8 cellular contexts compared by ENCODE assay signal in the genomic region with DNA sequence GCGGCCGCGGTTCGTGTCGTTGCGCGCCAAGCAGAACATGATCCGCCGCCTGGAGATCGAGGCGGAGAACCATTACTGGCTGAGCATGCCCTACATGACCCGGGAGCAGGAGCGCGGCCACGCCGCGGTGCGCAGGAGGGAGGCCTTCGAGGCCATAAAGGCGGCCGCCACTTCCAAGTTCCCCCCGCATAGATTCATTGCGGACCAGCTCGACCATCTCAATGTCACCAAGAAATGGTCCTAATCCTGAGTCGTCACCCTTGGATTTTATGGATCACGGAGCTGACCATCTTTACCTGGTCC. TPM values are rescaled to one million over a fixed set of nuclear protein-coding genes. Genes with fewer than 3 reads are reported as not detected.
DNase-seq lines count a peak whose midpoint lies in the region; ATAC-seq and TF ChIP-seq lines count a peak whose summit lies in the region.

No MANE protein-coding gene starts in this region.

- no peak overlapping the region for H2BK12ac ChIP-seq in H9 (ENCODE audit: insufficient read length, low read depth, low read length)

- H3K36me3 Mint-ChIP-seq in H9 (ENCODE audit: insufficient read depth in 1 of 3, low read depth in 3 of 3), result peaks cover 24 to 37% (median 30%) of the 10 kb centered on the region in 3 experiments
- peaks cover 29% of the 10 kb centered on the region for H3K36me3 Mint-ChIP-seq in effector memory CD8-positive, alpha-beta T cell (ENCODE audit: insufficient read depth)
- H3K36me3 Mint-ChIP-seq in nephron (ENCODE audit: low read depth), result peaks cover 4% of the 10 kb centered on the region

- no peak overlapping the region for H3K56ac ChIP-seq in H9 (ENCODE audit: insufficient read length, low read depth, low read length)

- H3K4me1 ChIP-seq in H9 (ENCODE audit: insufficient read depth, low read length) (no peaks in the 10 kb centered on the region; the same call in 1 of the 2 replicates), NT2/D1 (ENCODE audit: insufficient read depth, insufficient read length) (no peaks in the 10 kb centered on the region)

- no peak overlapping the region for H3T11ph ChIP-seq in H9 (ENCODE audit: low read length)

- H2BK120ac ChIP-seq in H9 (ENCODE audit: low read depth, low read length, poor library complexity, severe bottlenecking), result no peak overlapping the region

- peaks cover 4% of the 10 kb centered on the region for H3K79me1 ChIP-seq in H9 (ENCODE audit: insufficient read depth, low read depth, low read length, poor library complexity, severe bottlenecking)

- no peak overlapping the region for H2BK20ac ChIP-seq in H9 (ENCODE audit: low read depth, low read length, poor library complexity, severe bottlenecking)

- H4K5ac ChIP-seq in H9 (ENCODE audit: insufficient read length, low read depth, low read length), result no peak overlapping the region

- H3K9me3 Mint-ChIP-seq in H9 (peaks cover 0 to 11% of the 10 kb centered on the region in 2 experiments; a peak in 2 of 5 replicates), nephron (no peaks in the 10 kb centered on the region)
- no peaks in the 10 kb centered on the region for H3K9me3 Mint-ChIP-seq in effector memory CD8-positive, alpha-beta T cell

- peak overlapping the region; percentile 79 for H3K9ac ChIP-seq in H9 (ENCODE audit: extremely low read depth, insufficient read length, low read length)
- peak overlapping the region; percentile 91 for H3K9ac ChIP-seq in NT2/D1 (ENCODE audit: insufficient read length, low read depth)

- H4K8ac ChIP-seq in H9 (replicated peaks; ENCODE audit: insufficient read length, low read depth, low read length), result no peak overlapping the region

- H2AFZ ChIP-seq in H9 (ENCODE audit: low read length), result no peak overlapping the region

- H2BK15ac ChIP-seq in H9 (ENCODE audit: low read depth, low read length), result no peak overlapping the region

- no peak overlapping the region for H2AK5ac ChIP-seq in H9 (ENCODE audit: insufficient read length, low read length)

- no peak overlapping the region for H2BK5ac ChIP-seq in H9 (ENCODE audit: insufficient read length, low read length)

- no peaks in the 10 kb centered on the region for H4K20me1 ChIP-seq in H9 (ENCODE audit: control insufficient read depth, insufficient read depth, insufficient read length)

- H3K27ac Mint-ChIP-seq in H9 (peak overlapping the region; percentile 98 to 99 (median 98)), nephron (peak overlapping the region; percentile 90 to 98 (median 96))
- H3K27ac Mint-ChIP-seq in effector memory CD8-positive, alpha-beta T cell, result peak overlapping the region; percentile 95 to 96

- peak overlapping the region; percentile 53 for H3K18ac ChIP-seq in H9 (ENCODE audit: insufficient read length, low read depth, low read length)

- TF ChIP-seq CTCF in H9 (conservative IDR thresholded peaks at IDR 0.05) (no peak), nephron (IDR thresholded peaks at IDR 0.05; ENCODE audit: unreplicated experiment in 3 of 3) (no peak)

- DNase-seq in H9 (no peak), NT2/D1 (ENCODE audit: low read depth, low spot score) (no peak), COLO829 (ENCODE audit: low spot score) (no peak), RKO (ENCODE audit: low spot score) (no peak), OCI-M1 (lab: John Stamatoyannopoulos, UW) (no peak)
- no peak for DNase-seq in effector memory CD8-positive, alpha-beta T cell

- H3K9me3 ChIP-seq in H9 (ENCODE audit: control insufficient read depth, low read depth, low read length) (no peaks in the 10 kb centered on the region), NT2/D1 (ENCODE audit: insufficient read depth, low read length) (peaks cover 6% of the 10 kb centered on the region; the same call in 1 of the 2 replicates)

- H3K27me3 ChIP-seq in H9 (ENCODE audit: insufficient read depth, low read length) (no peaks in the 10 kb centered on the region), NT2/D1 (ENCODE audit: insufficient read depth, insufficient read length) (no peaks in the 10 kb centered on the region)

- H3K23me2 ChIP-seq in H9 (ENCODE audit: insufficient read length, low read depth, low read length, poor library complexity, severe bottlenecking), result no peaks in the 10 kb centered on the region

- H3K79me2 ChIP-seq in H9 (ENCODE audit: insufficient read depth, low read length), result peaks cover 18% of the 10 kb centered on the region; the same call in 1 of the 2 replicates

- no peak overlapping the region for H3K23ac ChIP-seq in H9 (ENCODE audit: insufficient read length, low read depth, low read length)

- peak overlapping the region; percentile 95 to 96 for H3K4me3 Mint-ChIP-seq in H9
- H3K4me3 Mint-ChIP-seq in effector memory CD8-positive, alpha-beta T cell, result peak overlapping the region; percentile 98 to 100
- H3K4me3 Mint-ChIP-seq in nephron, result peak overlapping the region; percentile 99

- H3K4me3 ChIP-seq in NT2/D1 (ENCODE audit: insufficient read length, low read depth), result peak overlapping the region; percentile 92

- peaks cover 20% of the 10 kb centered on the region for H3K36me3 ChIP-seq in NT2/D1 (ENCODE audit: insufficient read depth, insufficient read length, low read length)

- no peak overlapping the region for H3K4ac ChIP-seq in H9 (ENCODE audit: low read depth, low read length)

- no peaks in the 10 kb centered on the region for H3K27me3 Mint-ChIP-seq in H9 (ENCODE audit: low read depth)
- no peaks in the 10 kb centered on the region for H3K27me3 Mint-ChIP-seq in effector memory CD8-positive, alpha-beta T cell
- no peaks in the 10 kb centered on the region for H3K27me3 Mint-ChIP-seq in nephron (ENCODE audit: low read depth)

- H3K14ac ChIP-seq in H9 (ENCODE audit: insufficient read depth, low read length), result peak overlapping the region; percentile 72

- H3K27ac ChIP-seq in H9 (ENCODE audit: insufficient read length, low read depth, low read length), result peak overlapping the region; percentile 11

- ATAC-seq in GM18520 (IDR thresholded peaks at IDR 0.05; ENCODE audit: unreplicated experiment), result peak; percentile 9
- ATAC-seq in effector memory CD8-positive, alpha-beta T cell (replicated peaks), result peak; percentile 37

- no peak overlapping the region for H4K91ac ChIP-seq in H9 (ENCODE audit: insufficient read length, low read depth, low read length)

- peak overlapping the region; percentile 61 for H3K4me2 ChIP-seq in H9 (ENCODE audit: insufficient read depth, insufficient read length, low read length)

- H3K4me1 Mint-ChIP-seq in H9, result peaks cover 14 to 25% of the 10 kb centered on the region in 2 experiments
- peaks cover 15 to 16% of the 10 kb centered on the region in 2 donors for H3K4me1 Mint-ChIP-seq in effector memory CD8-positive, alpha-beta T cell (ENCODE audit: low read depth in 2 of 2)
- peaks cover 6% of the 10 kb centered on the region for H3K4me1 Mint-ChIP-seq in nephron

- no CpG with 5 or more reads among the region's 26 CpGs for WGBS in H9 (ENCODE audit: extremely low coverage, insufficient read length, low lambda C conversion rate)

RNA-seq across cellular contexts. Expression of a gene that starts 0.5 kb away (rescaled TPM):
- total RNA-seq in H9 (2021), result 31.3 and 33.2 TPM in 2 replicates

RNA-seq across cellular contexts. Expression of a gene that starts 0.6 kb away (rescaled TPM):
- 59.3 and 61.8 TPM in 2 replicates for total RNA-seq in H9 (2021)

RNA-seq across cellular contexts. Expression of a gene that starts 37.0 kb away (rescaled TPM):
- total RNA-seq in H9 (2021), result 393 and 435 TPM in 2 replicates
